8 cellular contexts compared by ENCODE assay signal in the genomic region with DNA sequence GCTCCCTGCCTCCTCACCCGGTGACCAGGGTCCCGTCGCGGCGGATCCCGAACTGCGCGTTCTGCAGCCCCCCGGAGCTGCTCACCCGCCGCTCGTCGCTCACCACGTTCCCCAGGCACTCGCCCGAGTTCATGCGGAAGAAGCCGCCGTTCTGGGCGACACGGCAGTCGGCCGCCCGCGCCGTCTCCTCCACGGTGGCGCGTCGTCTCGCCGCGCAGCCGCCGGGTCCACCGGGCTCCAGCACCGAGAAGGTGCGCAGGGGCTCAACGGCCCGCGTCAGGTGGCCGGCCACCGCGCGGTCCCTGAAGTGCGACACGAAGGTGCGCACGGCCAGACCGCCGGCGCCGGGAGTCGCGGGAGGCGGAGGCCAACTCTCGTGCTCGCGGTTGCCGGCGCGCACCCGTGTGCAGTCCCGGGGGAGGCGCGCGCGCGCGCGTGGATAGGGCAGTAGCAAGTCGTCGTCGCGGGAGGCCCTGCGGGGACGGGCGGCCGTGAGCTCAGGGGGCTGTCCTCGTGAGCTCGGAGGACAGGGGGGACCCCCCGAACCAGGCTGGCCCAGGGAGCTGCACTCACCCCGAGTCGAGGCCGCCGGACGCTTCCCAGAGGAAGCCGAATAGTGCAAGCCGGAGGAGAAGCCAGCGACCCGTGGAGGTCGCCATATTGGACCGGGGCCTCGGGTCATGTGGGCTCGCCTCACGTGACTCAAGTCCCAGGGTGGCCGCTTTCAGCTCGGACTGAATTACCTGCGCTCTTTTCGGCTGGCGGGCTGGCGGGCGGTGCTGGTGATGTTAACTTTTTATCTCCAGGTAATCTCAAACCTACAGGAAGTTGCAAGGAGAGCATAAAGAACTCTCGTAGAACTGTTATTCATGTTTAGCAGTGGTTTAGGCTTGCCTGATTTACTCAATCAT. TPM values are rescaled to one million over a fixed set of nuclear protein-coding genes. Genes with fewer than 3 reads are reported as not detected.
DNase-seq lines count a peak whose midpoint lies in the region; ATAC-seq and TF ChIP-seq lines count a peak whose summit lies in the region.

A gene with protein sequence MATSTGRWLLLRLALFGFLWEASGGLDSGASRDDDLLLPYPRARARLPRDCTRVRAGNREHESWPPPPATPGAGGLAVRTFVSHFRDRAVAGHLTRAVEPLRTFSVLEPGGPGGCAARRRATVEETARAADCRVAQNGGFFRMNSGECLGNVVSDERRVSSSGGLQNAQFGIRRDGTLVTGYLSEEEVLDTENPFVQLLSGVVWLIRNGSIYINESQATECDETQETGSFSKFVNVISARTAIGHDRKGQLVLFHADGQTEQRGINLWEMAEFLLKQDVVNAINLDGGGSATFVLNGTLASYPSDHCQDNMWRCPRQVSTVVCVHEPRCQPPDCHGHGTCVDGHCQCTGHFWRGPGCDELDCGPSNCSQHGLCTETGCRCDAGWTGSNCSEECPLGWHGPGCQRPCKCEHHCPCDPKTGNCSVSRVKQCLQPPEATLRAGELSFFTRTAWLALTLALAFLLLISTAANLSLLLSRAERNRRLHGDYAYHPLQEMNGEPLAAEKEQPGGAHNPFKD (minus strand): TSS at position 680 of the 911 bp plus-strand sequence. CDS start 21 bp downstream, at position 659.

- H3K27ac ChIP-seq in GM23338 (ENCODE audit: low read depth) (no peak within 1 kb of the TSS), SJSA1 (0 out of 2 replicates have a peak within 1 kb of the TSS, but pooled peaks have one; percentile 7), foreskin keratinocyte (peak within 1 kb of the TSS; percentile 1), neural progenitor cell (no peak within 1 kb of the TSS), stomach (peak within 1 kb of the TSS; percentile 81 to 88 (median 84))

- H3K27me3 ChIP-seq in GM23338 (ENCODE audit: insufficient read depth), result peaks cover 6% of the 10 kb centered on the region
- no peaks in the 10 kb centered on the region for H3K27me3 ChIP-seq in SJSA1 (replicated peaks)
- no peaks in the 10 kb centered on the region for H3K27me3 ChIP-seq in foreskin keratinocyte
- H3K27me3 ChIP-seq in neural progenitor cell, result peaks cover 7% of the 10 kb centered on the region
- H3K27me3 ChIP-seq in stomach, result no peaks in the 10 kb centered on the region

- TF ChIP-seq POLR2A in stomach (IDR thresholded peaks at IDR 0.05), result no peak

- H3K9me2 ChIP-seq in GM23338 (ENCODE audit: insufficient read depth), result no peaks in the 10 kb centered on the region

- ATAC-seq in GM23338 (peak; percentile 88), foreskin keratinocyte (peak; percentile 86)

- 0 to 2% (median 0%) methylated on average over 7 to 104 of the region's 104 CpGs for WGBS in stomach, 5 donors

- TF ChIP-seq CTCF in GM23338 (conservative IDR thresholded peaks at IDR 0.05; ENCODE audit: low read depth in 2 of 2), result no peak
- TF ChIP-seq CTCF in LNCaP clone FGC (IDR thresholded peaks at IDR 0.05; ENCODE audit: control insufficient read depth, extremely low read depth, insufficient read depth), result no peak
- no peak for TF ChIP-seq CTCF in foreskin keratinocyte (conservative IDR thresholded peaks at IDR 0.05)
- no peak for TF ChIP-seq CTCF in neural progenitor cell (IDR thresholded peaks at IDR 0.05)
- TF ChIP-seq CTCF in stomach (IDR thresholded peaks at IDR 0.05), result no peak

- DNase-seq in EL (peak; percentile 79), GM23338 (ENCODE audit: low spot score) (peak; percentile 92), LNCaP clone FGC (ENCODE audit: low read depth) (peak; percentile 58), SJSA1 (ENCODE audit: low read depth in 1 of 2, low spot score in 2 of 2) (peak; percentile 85), foreskin keratinocyte (peak in 1 of 2 donors; percentile 76), neural progenitor cell (ENCODE audit: low spot score) (peak; percentile 95), stomach (peak; percentile 93)
- peak; percentile 70 for DNase-seq in activated gamma-delta T cell treated with anti-CD3 and anti-CD28 coated beads, Interleukin-2, amount 50 U/mL, for 16 hours (ENCODE audit: low read depth)

- H3K27me3 Mint-ChIP-seq in GM23338 (ENCODE audit: insufficient read depth, low read depth, poor library complexity) (peaks cover 30% of the 10 kb centered on the region), neural progenitor cell (ENCODE audit: insufficient read depth, low read depth) (peaks cover 6% of the 10 kb centered on the region)

- intact Hi-C loops in stomach (cut with DNase I; ENCODE audit: low total_unique reads), result no loop called here

- H3K36me3 Mint-ChIP-seq in GM23338 (ENCODE audit: low read depth) (no peaks in the 10 kb centered on the region; the same call in 2 of the 3 replicates), neural progenitor cell (no peaks in the 10 kb centered on the region)

- H3K4me2 ChIP-seq in GM23338 (peak within 1 kb of the TSS; percentile 74), neural progenitor cell (peak within 1 kb of the TSS; percentile 97)

- H3K9ac ChIP-seq in neural progenitor cell, result peak within 1 kb of the TSS; percentile 58

- H2AFZ ChIP-seq in GM23338, result peak within 1 kb of the TSS; percentile 54; the same call in 1 of the 2 replicates
- H2AFZ ChIP-seq in neural progenitor cell (replicated peaks), result peak within 1 kb of the TSS; percentile 99

- H3K9me3 Mint-ChIP-seq in GM23338, result no peaks in the 10 kb centered on the region
- H3K9me3 Mint-ChIP-seq in neural progenitor cell, result no peaks in the 10 kb centered on the region

- H3K4me1 Mint-ChIP-seq in GM23338 (peaks cover 37% of the 10 kb centered on the region), neural progenitor cell (peaks cover 21% of the 10 kb centered on the region)

- H3F3A ChIP-seq in GM23338 (replicated peaks; ENCODE audit: low read depth) (peaks cover 12% of the 10 kb centered on the region), neural progenitor cell (ENCODE audit: low read depth) (peaks cover 11% of the 10 kb centered on the region)

- no peaks in the 10 kb centered on the region for H3K9me3 ChIP-seq in SJSA1 (replicated peaks)
- no peaks in the 10 kb centered on the region for H3K9me3 ChIP-seq in neural progenitor cell (ENCODE audit: low read depth)
- H3K9me3 ChIP-seq in stomach, result no peaks in the 10 kb centered on the region

- H3K27ac Mint-ChIP-seq in GM23338, result 0 out of 2 replicates have a peak within 1 kb of the TSS, but pooled peaks have one; percentile 16
- H3K27ac Mint-ChIP-seq in neural progenitor cell, result peak within 1 kb of the TSS; percentile 14

- H3K4me3 ChIP-seq in GM23338, result peak within 1 kb of the TSS; percentile 90
- peak within 1 kb of the TSS; percentile 79 for H3K4me3 ChIP-seq in LNCaP clone FGC (ENCODE audit: low read depth, low read length)
- H3K4me3 ChIP-seq in SJSA1, result peak within 1 kb of the TSS; percentile 86
- peak within 1 kb of the TSS; percentile 97 for H3K4me3 ChIP-seq in neural progenitor cell
- H3K4me3 ChIP-seq in stomach, result peak within 1 kb of the TSS; percentile 66 to 98 (median 90)

- H3K4me1 ChIP-seq in GM23338 (ENCODE audit: insufficient read depth) (peaks cover 32% of the 10 kb centered on the region), SJSA1 (replicated peaks) (peaks cover 13% of the 10 kb centered on the region), foreskin keratinocyte (no peaks in the 10 kb centered on the region), neural progenitor cell (peaks cover 6% of the 10 kb centered on the region), stomach (peaks cover 25 to 50% (median 46%) of the 10 kb centered on the region in 4 donors)

- peak within 1 kb of the TSS; percentile 83 for H3K4me3 Mint-ChIP-seq in GM23338
- H3K4me3 Mint-ChIP-seq in neural progenitor cell, result peak within 1 kb of the TSS; percentile 91

- H3K79me2 ChIP-seq in GM23338 (replicated peaks; ENCODE audit: insufficient read depth) (no peaks in the 10 kb centered on the region; the same call in 1 of the 2 replicates), neural progenitor cell (ENCODE audit: low read depth) (no peaks in the 10 kb centered on the region)

- H3K36me3 ChIP-seq in GM23338 (ENCODE audit: insufficient read depth) (no peaks in the 10 kb centered on the region), SJSA1 (no peaks in the 10 kb centered on the region; the same call in 1 of the 2 replicates), neural progenitor cell (no peaks in the 10 kb centered on the region), stomach (peaks cover 1 to 34% (median 26%) of the 10 kb centered on the region in 4 donors)

- no peak for TF ChIP-seq EP300 in stomach (IDR thresholded peaks at IDR 0.05)

- H4K20me1 ChIP-seq in GM23338 (replicated peaks; ENCODE audit: insufficient read depth) (no peaks in the 10 kb centered on the region), neural progenitor cell (ENCODE audit: low read depth) (no peaks in the 10 kb centered on the region)

TF ChIP-seq in GM23338, 12 proteins besides CTCF, POLR2A, EP300 and RAD21 (continues in another document):
- TF ChIP-seq JUNB (IDR thresholded peaks at IDR 0.05; ENCODE audit: unreplicated experiment) (no peak), CREB1 (CRISPR knock-in tag; IDR thresholded peaks at IDR 0.05; ENCODE audit: low read depth) (peak; percentile 12; the same call in 1 of the 2 replicates), STAT1 (IDR thresholded peaks at IDR 0.05; ENCODE audit: unreplicated experiment) (no peak), NANOG (IDR thresholded peaks at IDR 0.05; ENCODE audit: borderline replicate concordance) (no peak), EZH2 (IDR thresholded peaks at IDR 0.05; ENCODE audit: low read depth, unreplicated experiment) (no peak), POLR2AphosphoS5 (IDR thresholded peaks at IDR 0.05; ENCODE audit: low read depth) (peak; percentile 47; the same call in 1 of the 2 replicates), ZNF114 (CRISPR knock-in tag; IDR thresholded peaks at IDR 0.05) (no peak), EZH2phosphoT487 (IDR thresholded peaks at IDR 0.05; ENCODE audit: unreplicated experiment) (no peak)
- TF ChIP-seq, protein P1, sequence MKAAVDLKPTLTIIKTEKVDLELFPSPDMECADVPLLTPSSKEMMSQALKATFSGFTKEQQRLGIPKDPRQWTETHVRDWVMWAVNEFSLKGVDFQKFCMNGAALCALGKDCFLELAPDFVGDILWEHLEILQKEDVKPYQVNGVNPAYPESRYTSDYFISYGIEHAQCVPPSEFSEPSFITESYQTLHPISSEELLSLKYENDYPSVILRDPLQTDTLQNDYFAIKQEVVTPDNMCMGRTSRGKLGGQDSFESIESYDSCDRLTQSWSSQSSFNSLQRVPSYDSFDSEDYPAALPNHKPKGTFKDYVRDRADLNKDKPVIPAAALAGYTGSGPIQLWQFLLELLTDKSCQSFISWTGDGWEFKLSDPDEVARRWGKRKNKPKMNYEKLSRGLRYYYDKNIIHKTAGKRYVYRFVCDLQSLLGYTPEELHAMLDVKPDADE (IDR thresholded peaks at IDR 0.05), result peak; percentile 63; the same call in 1 of the 2 replicates

RNA-seq across cellular contexts. Expression of the gene that starts here (rescaled TPM):
- 13.1 and 20.7 TPM in 2 replicates for total RNA-seq in GM23338 (2014; rRNA removed; shearing (Covaris generic))
- polyA plus RNA-seq in GM23338 (2016; fragmentation: Nextera tagmentation; extraction: Ambion mirVana) (6.3 and 7.5 TPM in 2 replicates), foreskin keratinocyte (10.9 and 11.0 TPM in 2 replicates), stomach (10 to 100 TPM; 10.0 to 19.4 (median 11.8) TPM)
- total RNA-seq in SJSA1 (2014; rRNA removed; shearing (Covaris generic)), result 12.1 and 31.5 TPM in 2 replicates
- total RNA-seq in foreskin keratinocyte (11.0 and 12.3 TPM in 2 replicates), neural progenitor cell (ENCODE audit: low replicate concordance) (3.3 and 19.9 TPM in 2 replicates), stomach (100 to 1,000 TPM in 2 of 5 donors, 10 to 100 TPM in 3; 19.6 to 139 (median 31.2) TPM)

Comparison
In these comparisons a context has a peak if more than half of its experiments do, and no peak if none do; other contexts are left out.
1. H3K27ac ChIP-seq: peak in SJSA1 (single experiment), foreskin keratinocyte (single experiment) and stomach (5 of 5); none in GM23338 (single experiment) and neural progenitor cell (single experiment).
2. Peak in every context shown above with its lines, with median percentiles within 50 percentile points of each other: H3K4me3 ChIP-seq.